1 cellular context compared by ENCODE assay signal in genomic region chr2:143431316-143431715, GRCh38.
TF ChIP-seq lines count a peak whose summit lies in the region.

No MANE protein-coding gene starts in this region.

TF ChIP-seq in SK-N-SH treated with all-trans-retinoic acid at 6 μM for 48 hours, 23 proteins besides CTCF, POLR2A, EP300 and RAD21 (continued from another document):
- TF ChIP-seq CSRNP3 (CRISPR knock-in tag; IDR thresholded peaks at IDR 0.05) = no peak
- TF ChIP-seq ARNTL (CRISPR knock-in tag; IDR thresholded peaks at IDR 0.05; ENCODE audit: borderline replicate concordance, low read depth) = no peak
- TF ChIP-seq ESRRG (CRISPR knock-in tag; IDR thresholded peaks at IDR 0.05) = no peak
- no peak for TF ChIP-seq TOX (CRISPR knock-in tag; IDR thresholded peaks at IDR 0.05; ENCODE audit: borderline replicate concordance)
- TF ChIP-seq ZNF565 (CRISPR knock-in tag; conservative IDR thresholded peaks at IDR 0.05; ENCODE audit: low read depth) = no peak
- no peak for TF ChIP-seq SNAI2 (CRISPR knock-in tag; IDR thresholded peaks at IDR 0.05)
- no peak for TF ChIP-seq ISL1 (CRISPR knock-in tag; IDR thresholded peaks at IDR 0.05)
- TF ChIP-seq CSDC2 (CRISPR knock-in tag; IDR thresholded peaks at IDR 0.05) = no peak
- no peak for TF ChIP-seq ZNF8 (CRISPR knock-in tag; IDR thresholded peaks at IDR 0.05)
- TF ChIP-seq OSR1 (CRISPR knock-in tag; IDR thresholded peaks at IDR 0.05) = no peak
TF ChIP-seq in SK-N-SH treated with all-trans-retinoic acid at 6 μM for 48 hours: peak in this region for 0.
